Comparison of ENCODE assay signal across 27 cellular contexts in the genomic region with DNA sequence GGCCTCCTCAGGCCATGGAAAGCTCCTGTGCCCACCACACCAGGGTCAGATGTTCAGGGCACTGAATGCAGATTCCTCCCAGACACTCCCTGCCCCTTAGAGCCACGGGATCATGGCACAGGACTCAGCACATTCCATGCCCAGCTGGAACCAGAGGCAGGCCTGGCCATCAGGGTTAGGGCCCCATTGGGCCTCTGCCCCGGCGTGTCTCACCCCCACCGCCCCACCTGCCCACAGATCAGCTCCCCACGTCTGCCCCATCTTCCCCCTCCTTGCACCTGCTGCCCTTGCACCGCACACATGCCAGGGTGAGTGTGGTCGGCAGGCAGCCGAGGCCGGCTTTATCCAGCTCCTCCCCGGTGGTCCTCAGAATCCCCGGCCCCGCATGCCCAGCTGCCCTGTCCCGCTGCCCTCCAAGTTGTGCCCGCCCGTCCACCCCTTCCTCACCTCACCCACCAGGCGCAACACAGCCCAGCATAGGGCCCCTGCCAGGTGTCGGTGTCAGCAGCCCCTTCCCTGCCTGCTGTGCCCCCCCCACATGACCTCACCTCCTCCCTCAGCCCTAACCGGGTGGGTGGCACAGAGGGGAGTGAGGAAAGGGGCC. TPM values are rescaled to one million over a fixed set of nuclear protein-coding genes. Genes with fewer than 3 reads are reported as not detected.
"Had no signal": no experiment of that assay in that cellular context is flagged by ENCODE, and none has a peak within 500 bp of the region (broad histone marks: within the 10 kb centered on the region; RNA-seq: fewer than 3 reads in every experiment).

No MANE protein-coding gene starts in this region.

- FAIRE-seq: endometrium, frontal cortex, pancreas, small intestine had no signal

- H3K36me3 Mint-ChIP-seq: natural killer cell, neural progenitor cell had no signal

- H3K27me3 ChIP-seq: pancreas, testis had no signal

- ATAC-seq: esophagus mucosa; heart left ventricle; left lobe of liver; natural killer cell; pancreas; right cardiac atrium; stimulated activated naive CD8-positive, alpha-beta T cell treated with anti-CD3 and anti-CD28 coated beads, Interleukin-15, amount 100 ng/mL, for 72 hours; upper lobe of right lung had no signal

- H3K27ac Mint-ChIP-seq: natural killer cell; neural progenitor cell; progenitor cell of endocrine pancreas; stimulated activated naive CD8-positive, alpha-beta T cell treated with anti-CD3 and anti-CD28 coated beads, Interleukin-15, amount 100 ng/mL, for 72 hours had no signal

- H3K4me1 ChIP-seq: neural progenitor cell, pancreas had no signal

- H3K4me3 Mint-ChIP-seq: natural killer cell; neural progenitor cell; stimulated activated naive CD8-positive, alpha-beta T cell treated with anti-CD3 and anti-CD28 coated beads, Interleukin-15, amount 100 ng/mL, for 72 hours had no signal

- H3K9me3 ChIP-seq: heart left ventricle, pancreas, testis, tibial nerve, upper lobe of right lung had no signal

- H3K4me3 ChIP-seq: heart left ventricle, neural progenitor cell, pancreas, testis, tibial nerve, upper lobe of right lung had no signal

- DNase-seq: cortex of kidney; effector memory CD4-positive, alpha-beta T cell; heart left ventricle; hypothalamus; islet precursor cell; mammary epithelial cell; natural killer cell; occipital lobe; pancreas; right cardiac atrium; small intestine; stimulated activated CD4-positive, alpha-beta T cell treated with anti-CD3 and anti-CD28 coated beads, Interleukin-2, amount 100 ng/mL, for 48 hours; stimulated activated naive CD8-positive, alpha-beta T cell treated with anti-CD3 and anti-CD28 coated beads, Interleukin-15, amount 100 ng/mL, for 72 hours; testis; upper lobe of right lung had no signal

- H3K36me3 ChIP-seq: heart left ventricle, neural progenitor cell, pancreas, tibial nerve, upper lobe of right lung had no signal

- H3K9me3 Mint-ChIP-seq: natural killer cell; neural progenitor cell; stimulated activated naive CD8-positive, alpha-beta T cell treated with anti-CD3 and anti-CD28 coated beads, Interleukin-15, amount 100 ng/mL, for 72 hours had no signal

- H3K9ac ChIP-seq: neural progenitor cell had no signal

- H3K27ac ChIP-seq: heart left ventricle, neural progenitor cell, pancreas, testis, tibial nerve, upper lobe of right lung had no signal

- H3K4me2 ChIP-seq: neural progenitor cell had no signal

- H2AFZ ChIP-seq: neural progenitor cell had no signal

RNA-seq across cellular contexts. Expression of a gene that starts 2.2 kb away (rescaled TPM):
- total RNA-seq: fibroblast of lung, frontal cortex, glomerular endothelial cell, heart left ventricle, left lobe of liver, mesenteric fat pad, mononuclear cell, occipital lobe, pancreas, progenitor cell of endocrine pancreas, right cardiac atrium, subcutaneous adipose tissue, tibial nerve, upper lobe of right lung had no signal
- polyA plus RNA-seq: fibroblast of lung, heart left ventricle, pancreas, right cardiac atrium, small intestine had no signal

RNA-seq across cellular contexts. Expression of a gene that starts 4.2 kb away (rescaled TPM):
- total RNA-seq: left lobe of liver had no signal

RNA-seq across cellular contexts. Expression of a gene that starts 12.6 kb away (rescaled TPM):
- total RNA-seq: frontal cortex, glomerular endothelial cell had no signal
- polyA plus RNA-seq: fibroblast of lung had no signal
